30 cellular contexts compared by ENCODE assay signal in genomic region chr4:14064969-14065368, GRCh38.
"Had no signal": no experiment of that assay in that cellular context is flagged by ENCODE, and none has a peak within 500 bp of the region (broad histone marks: within the 10 kb centered on the region; RNA-seq: fewer than 3 reads in every experiment).

No MANE protein-coding gene starts in this region.

- H3K36me3 ChIP-seq: adrenal gland, esophagus muscularis mucosa, gastrocnemius medialis, heart left ventricle had no signal

- H3K27ac ChIP-seq: adrenal gland, body of pancreas, esophagus muscularis mucosa, foreskin keratinocyte, gastrocnemius medialis, heart left ventricle had no signal

- H3K27ac Mint-ChIP-seq: activated CD4-positive, alpha-beta memory T cell treated with anti-CD3 and anti-CD28 coated beads, Interleukin-2, amount 10 ng/mL, durations not matched to agents 7 days and 5 days; activated CD4-positive, alpha-beta T cell treated with anti-CD3 and anti-CD28 coated beads, Interleukin-2, amount 10 ng/mL, durations not matched to agents 7 days and 5 days; activated naive CD8-positive, alpha-beta T cell; activated T-cell treated with anti-CD3 and anti-CD28 coated beads, Interleukin-2, amount 50 U/mL, for 24 hours; activated T-helper 17 cell treated with anti-CD3 and anti-CD28 coated beads, Interleukin-2, amount 50 U/mL, for 72 hours; effector memory CD8-positive, alpha-beta T cell had no signal

- H3K27me3 ChIP-seq: adrenal gland, body of pancreas, esophagus muscularis mucosa, gastrocnemius medialis, heart left ventricle had no signal

- H3K4me1 Mint-ChIP-seq: activated CD4-positive, alpha-beta memory T cell treated with anti-CD3 and anti-CD28 coated beads, Interleukin-2, amount 10 ng/mL, durations not matched to agents 7 days and 5 days; activated CD4-positive, alpha-beta T cell treated with anti-CD3 and anti-CD28 coated beads, Interleukin-2, amount 10 ng/mL, durations not matched to agents 7 days and 5 days; activated T-helper 17 cell treated with anti-CD3 and anti-CD28 coated beads, Interleukin-2, amount 50 U/mL, for 72 hours had no signal

- H3K4me1 ChIP-seq: esophagus muscularis mucosa, foreskin keratinocyte, gastrocnemius medialis had no signal

- H3K9me3 Mint-ChIP-seq: activated CD4-positive, alpha-beta T cell treated with anti-CD3 and anti-CD28 coated beads, Interleukin-2, amount 10 ng/mL, durations not matched to agents 7 days and 5 days; activated T-cell treated with anti-CD3 and anti-CD28 coated beads, Interleukin-2, amount 50 U/mL, for 24 hours; activated T-helper 17 cell treated with anti-CD3 and anti-CD28 coated beads, Interleukin-2, amount 50 U/mL, for 72 hours had no signal

- H3K36me3 Mint-ChIP-seq: activated naive CD8-positive, alpha-beta T cell had no signal

- DNase-seq: activated CD4-positive, alpha-beta memory T cell treated with anti-CD3 and anti-CD28 coated beads, Interleukin-2, amount 10 ng/mL, durations not matched to agents 7 days and 5 days; activated CD4-positive, alpha-beta T cell treated with anti-CD3 and anti-CD28 coated beads for 1 hour; activated CD4-positive, alpha-beta T cell treated with anti-CD3 and anti-CD28 coated beads for 4 hours; activated CD4-positive, alpha-beta T cell treated with anti-CD3 and anti-CD28 coated beads, Interleukin-2, amount 10 ng/mL, durations not matched to agents 7 days and 5 days; activated CD4-positive, alpha-beta T cell treated with anti-CD3 and anti-CD28 coated beads, Interleukin-2, amount 50 U/mL, for 4 hours; activated CD8-positive, alpha-beta memory T cell treated with anti-CD3 and anti-CD28 coated beads, Interleukin-2, amount 50 U/mL, for 48 hours; activated effector memory CD4-positive, alpha-beta T cell treated with Interleukin-2 at 50 U/mL for 16 hours; activated gamma-delta T cell treated with Interleukin-2 at 50 U/mL for 16 hours; activated naive CD4-positive, alpha-beta T cell treated with anti-CD3 and anti-CD28 coated beads, Interleukin-2, amount 50 U/mL, for 16 hours; activated naive CD4-positive, alpha-beta T cell treated with Interleukin-2 at 50 U/mL for 16 hours; activated T-cell treated with anti-CD3 and anti-CD28 coated beads for 4 hours; activated T-cell treated with anti-CD3 and anti-CD28 coated beads, Interleukin-2, amount 50 U/mL, for 24 hours; adrenal gland; amygdala; aorta; body of pancreas; caudate nucleus; cortex of kidney; dermis blood vessel endothelial cell; effector CD4-positive, alpha-beta T cell; effector memory CD8-positive, alpha-beta T cell; erythroblast; foreskin keratinocyte; gastrocnemius medialis; glutamatergic neuron; heart left ventricle; T-helper 2 cell had no signal

- H3K27me3 Mint-ChIP-seq: activated CD4-positive, alpha-beta memory T cell treated with anti-CD3 and anti-CD28 coated beads, Interleukin-2, amount 10 ng/mL, durations not matched to agents 7 days and 5 days; activated CD4-positive, alpha-beta T cell treated with anti-CD3 and anti-CD28 coated beads, Interleukin-2, amount 10 ng/mL, durations not matched to agents 7 days and 5 days; activated T-cell treated with anti-CD3 and anti-CD28 coated beads, Interleukin-2, amount 50 U/mL, for 24 hours; activated T-helper 17 cell treated with anti-CD3 and anti-CD28 coated beads, Interleukin-2, amount 50 U/mL, for 72 hours; effector memory CD8-positive, alpha-beta T cell had no signal

- H3K9me3 ChIP-seq: body of pancreas, esophagus muscularis mucosa, gastrocnemius medialis, heart left ventricle had no signal

- H3K4me3 ChIP-seq: adrenal gland, body of pancreas, esophagus muscularis mucosa, gastrocnemius medialis, heart left ventricle had no signal

- H3K4me3 Mint-ChIP-seq: activated CD4-positive, alpha-beta memory T cell treated with anti-CD3 and anti-CD28 coated beads, Interleukin-2, amount 10 ng/mL, durations not matched to agents 7 days and 5 days; activated CD4-positive, alpha-beta T cell treated with anti-CD3 and anti-CD28 coated beads, Interleukin-2, amount 10 ng/mL, durations not matched to agents 7 days and 5 days; activated naive CD8-positive, alpha-beta T cell; activated T-cell treated with anti-CD3 and anti-CD28 coated beads, Interleukin-2, amount 50 U/mL, for 24 hours; activated T-helper 17 cell treated with anti-CD3 and anti-CD28 coated beads, Interleukin-2, amount 50 U/mL, for 72 hours; effector memory CD8-positive, alpha-beta T cell had no signal
